22 cellular contexts compared by ENCODE assay signal in genomic region chr3:86960551-86960950, GRCh38. TPM values are rescaled to one million over a fixed set of nuclear protein-coding genes. Genes with fewer than 3 reads are reported as not detected.
"Had no signal": no experiment of that assay in that cellular context is flagged by ENCODE, and none has a peak within 500 bp of the region (broad histone marks: within the 10 kb centered on the region; RNA-seq: fewer than 3 reads in every experiment).

No MANE protein-coding gene starts in this region.

- H3K27ac ChIP-seq: epithelial cell of prostate, lower lobe of right lung, ovary, spleen, suprapubic skin had no signal

- H3K27me3 Mint-ChIP-seq: activated CD8-positive, alpha-beta T cell treated with anti-CD3 and anti-CD28 coated beads for 36 hours; stimulated activated naive CD8-positive, alpha-beta T cell treated with anti-CD3 and anti-CD28 coated beads, Interleukin-15, Interleukin-2, amounts not matched to agents 100 ng/mL and 50 ng/mL, for 24 hours; T-helper 17 cell; type B pancreatic cell had no signal

- FAIRE-seq: bronchial epithelial cell, islet of Langerhans had no signal

- H3K4me1 ChIP-seq: lower lobe of right lung, spleen, suprapubic skin had no signal

- ATAC-seq: activated CD8-positive, alpha-beta T cell treated with anti-CD3 and anti-CD28 coated beads for 36 hours; activated naive CD4-positive, alpha-beta T cell treated with anti-CD3 and anti-CD28 coated beads, Interleukin-2, amount 50 U/mL, for 72 hours; left colon; lower lobe of right lung; sciatic nerve; T-helper 17 cell; WTC11 had no signal

- H3K36me3 ChIP-seq: lower lobe of right lung, ovary, spleen, suprapubic skin had no signal

- H3K27ac Mint-ChIP-seq: activated CD8-positive, alpha-beta T cell treated with anti-CD3 and anti-CD28 coated beads for 36 hours; activated naive CD4-positive, alpha-beta T cell treated with anti-CD3 and anti-CD28 coated beads, Interleukin-2, amount 50 U/mL, for 72 hours; stimulated activated naive CD8-positive, alpha-beta T cell treated with anti-CD3 and anti-CD28 coated beads, Interleukin-15, Interleukin-2, amounts not matched to agents 100 ng/mL and 50 ng/mL, for 24 hours; T-helper 17 cell; type B pancreatic cell; WTC11 had no signal

- H3K4me3 ChIP-seq: lower lobe of right lung, ovary, spleen, suprapubic skin had no signal

- H3K4me1 Mint-ChIP-seq: T-helper 17 cell had no signal

- H3K9me3 Mint-ChIP-seq: activated CD8-positive, alpha-beta T cell treated with anti-CD3 and anti-CD28 coated beads for 36 hours; neural crest cell; stimulated activated naive CD8-positive, alpha-beta T cell treated with anti-CD3 and anti-CD28 coated beads, Interleukin-15, Interleukin-2, amounts not matched to agents 100 ng/mL and 50 ng/mL, for 24 hours; type B pancreatic cell had no signal

- H3K4me3 Mint-ChIP-seq: activated CD8-positive, alpha-beta T cell treated with anti-CD3 and anti-CD28 coated beads for 36 hours; neural crest cell; stimulated activated naive CD8-positive, alpha-beta T cell treated with anti-CD3 and anti-CD28 coated beads, Interleukin-15, Interleukin-2, amounts not matched to agents 100 ng/mL and 50 ng/mL, for 24 hours; T-helper 17 cell; type B pancreatic cell; WTC11 had no signal

- DNase-seq: activated CD4-positive, alpha-beta T cell treated with anti-CD3 and anti-CD28 coated beads for 4 hours; activated CD8-positive, alpha-beta memory T cell treated with anti-CD3 and anti-CD28 coated beads, Interleukin-2, amount 50 U/mL, for 4 hours; activated CD8-positive, alpha-beta T cell treated with anti-CD3 and anti-CD28 coated beads for 36 hours; activated effector memory CD4-positive, alpha-beta T cell treated with anti-CD3 and anti-CD28 coated beads, Interleukin-2, amount 50 U/mL, for 16 hours; activated T-cell treated with anti-CD3 and anti-CD28 coated beads, Interleukin-2, amount 50 U/mL, for 48 hours; left colon; lower lobe of right lung; midbrain; ovary; spleen; T-helper 17 cell had no signal

- H3K9me3 ChIP-seq: lower lobe of right lung, ovary, suprapubic skin had no signal

- H3K36me3 Mint-ChIP-seq: activated naive CD4-positive, alpha-beta T cell treated with anti-CD3 and anti-CD28 coated beads, Interleukin-2, amount 50 U/mL, for 72 hours had no signal

- H3K27me3 ChIP-seq: ovary, spleen, suprapubic skin had no signal

RNA-seq across cellular contexts. Expression of gene VGLL3, which starts 30.4 kb away (rescaled TPM):
- total RNA-seq: activated CD8-positive, alpha-beta T cell treated with anti-CD3 and anti-CD28 coated beads for 36 hours; dermis microvascular lymphatic vessel endothelial cell had no signal
